9 cellular contexts compared by ENCODE assay signal in genomic region chr2:170771049-170771937, GRCh38. TPM values are rescaled to one million over a fixed set of nuclear protein-coding genes. Genes with fewer than 3 reads are reported as not detected.
DNase-seq lines count a peak whose midpoint lies in the region; ATAC-seq, FAIRE-seq and TF ChIP-seq lines count a peak whose summit lies in the region.
"Had no signal": no experiment of that assay in that cellular context is flagged by ENCODE, and none has a peak within 500 bp of the region (broad histone marks: within the 10 kb centered on the region; RNA-seq: fewer than 3 reads in every experiment).

No MANE protein-coding gene starts in this region.

- peaks cover 60% of the 10 kb centered on the region for H3K27me3 Mint-ChIP-seq in CD4-positive, CD25-positive, alpha-beta regulatory T cell
- peaks cover 1% of the 10 kb centered on the region for H3K27me3 Mint-ChIP-seq in memory B cell

- peak in 2 of 3 donors; percentile 15 to 36 for DNase-seq in CD4-positive, CD25-positive, alpha-beta regulatory T cell
- peak; percentile 48 for DNase-seq in GM19239 (ENCODE audit: insufficient read length, low spot score)
- peak; percentile 75 for DNase-seq in coronary artery (ENCODE audit: low spot score)
- DNase-seq in memory B cell (ENCODE audit: low spot score in 2 of 2) = no peak
- DNase-seq in LoVo (ENCODE audit: low spot score) = no peak

- peaks cover 14% of the 10 kb centered on the region for H3K4me1 ChIP-seq in CD4-positive, CD25-positive, alpha-beta regulatory T cell (ENCODE audit: control insufficient read depth, insufficient read depth, low read length, poor library complexity, severe bottlenecking)
- H3K4me1 ChIP-seq in stomach smooth muscle (ENCODE audit: control insufficient read depth, insufficient read depth, low read length) = peaks cover 6% of the 10 kb centered on the region

- peaks cover 0 to 2% (median 0%) of the 10 kb centered on the region in 7 donors for H3K9me3 Mint-ChIP-seq in CD4-positive, CD25-positive, alpha-beta regulatory T cell
- no peaks in the 10 kb centered on the region for H3K9me3 Mint-ChIP-seq in memory B cell

- no peaks in the 10 kb centered on the region for H3K9me2 ChIP-seq in SU-DHL-6 (replicated peaks; ENCODE audit: insufficient read depth, low read length)

- H3K4me3 ChIP-seq in CD4-positive, CD25-positive, alpha-beta regulatory T cell (ENCODE audit: low read depth, low read length) = no peak overlapping the region
- H3K4me3 ChIP-seq in SU-DHL-6 (ENCODE audit: insufficient read depth, low read length, poor library complexity, severe bottlenecking) (peak overlapping the region; percentile 48), coronary artery (peak overlapping the region; percentile 83), stomach smooth muscle (ENCODE audit: low read length in 2 of 2) (peak overlapping the region; percentile 69 to 80)

- peak overlapping the region; percentile 70 for H2AFZ ChIP-seq in SU-DHL-6 (ENCODE audit: low read depth, low read length, severe bottlenecking)

- H3K79me2 ChIP-seq in SU-DHL-6 (ENCODE audit: insufficient read depth, low read length) = no peaks in the 10 kb centered on the region

- H3K4me1 Mint-ChIP-seq in CD4-positive, CD25-positive, alpha-beta regulatory T cell = peaks cover 0 to 16% (median 10%) of the 10 kb centered on the region in 4 donors
- peaks cover 10% of the 10 kb centered on the region for H3K4me1 Mint-ChIP-seq in memory B cell

- H3F3A ChIP-seq in SU-DHL-6 (ENCODE audit: insufficient read depth) = peaks cover 8% of the 10 kb centered on the region

- no peaks in the 10 kb centered on the region for H3K9me3 ChIP-seq in CD4-positive, CD25-positive, alpha-beta regulatory T cell (ENCODE audit: control insufficient read depth in 2 of 2, low read length in 2 of 2)
- H3K9me3 ChIP-seq in SU-DHL-6 (ENCODE audit: insufficient read depth, low read length) (no peaks in the 10 kb centered on the region), stomach smooth muscle (ENCODE audit: control insufficient read depth in 2 of 2, low read length in 2 of 2) (no peaks in the 10 kb centered on the region)

- peak in 1 of 2 donors; percentile 40 for ATAC-seq in CD4-positive, CD25-positive, alpha-beta regulatory T cell (ENCODE audit: low read depth in 2 of 2)
- ATAC-seq in HG03280 (IDR thresholded peaks at IDR 0.05; ENCODE audit: unreplicated experiment) (peak; percentile 36), memory B cell (ENCODE audit: low read depth) (peak; percentile 19)

- no peak for FAIRE-seq in GM19239 (lab: Jason Lieb, UNC)

- no peak overlapping the region for H3K27ac ChIP-seq in CD4-positive, CD25-positive, alpha-beta regulatory T cell (ENCODE audit: insufficient read depth, low read length, poor library complexity, severe bottlenecking)
- no peak overlapping the region for H3K27ac ChIP-seq in SU-DHL-6 (ENCODE audit: low read depth, low read length)
- H3K27ac ChIP-seq in coronary artery = peak overlapping the region; percentile 72 to 77
- no peak overlapping the region for H3K27ac ChIP-seq in stomach smooth muscle (ENCODE audit: low read length)

- H3K4me2 ChIP-seq in SU-DHL-6 (ENCODE audit: low read depth, low read length, poor library complexity, severe bottlenecking) = peak overlapping the region; percentile 58

- peaks cover 23% of the 10 kb centered on the region for H3K27me3 ChIP-seq in CD4-positive, CD25-positive, alpha-beta regulatory T cell (ENCODE audit: control insufficient read depth, insufficient read depth, low read length)
- H3K27me3 ChIP-seq in SU-DHL-6 (ENCODE audit: low read length) (no peaks in the 10 kb centered on the region), stomach smooth muscle (ENCODE audit: control insufficient read depth in 1 of 2, insufficient read depth in 2 of 2, low read length in 2 of 2) (no peaks in the 10 kb centered on the region)

- no peaks in the 10 kb centered on the region for H3K36me3 Mint-ChIP-seq in CD4-positive, CD25-positive, alpha-beta regulatory T cell
- no peaks in the 10 kb centered on the region for H3K36me3 Mint-ChIP-seq in memory B cell

- H3K9ac ChIP-seq in SU-DHL-6 (ENCODE audit: low read length) = peak overlapping the region; percentile 47; the same call in 1 of the 2 replicates
- peak overlapping the region; percentile 47 to 55 for H3K9ac ChIP-seq in stomach smooth muscle (ENCODE audit: low read length in 2 of 2)

- TF ChIP-seq CTCF in SU-DHL-6 (IDR thresholded peaks at IDR 0.05; ENCODE audit: insufficient read depth, low read length, poor library complexity, severe bottlenecking) = no peak
- TF ChIP-seq CTCF in coronary artery (IDR thresholded peaks at IDR 0.05) = no peak

- no peaks in the 10 kb centered on the region for H4K20me1 ChIP-seq in SU-DHL-6 (ENCODE audit: low read depth, low read length)

- peak overlapping the region; percentile 78 to 92 (median 88) for H3K4me3 Mint-ChIP-seq in CD4-positive, CD25-positive, alpha-beta regulatory T cell
- peak overlapping the region; percentile 88 for H3K4me3 Mint-ChIP-seq in memory B cell

- no peaks in the 10 kb centered on the region for H3K36me3 ChIP-seq in CD4-positive, CD25-positive, alpha-beta regulatory T cell (ENCODE audit: control insufficient read depth, insufficient read depth, low read length)
- no peaks in the 10 kb centered on the region for H3K36me3 ChIP-seq in SU-DHL-6 (ENCODE audit: low read length)
- H3K36me3 ChIP-seq in stomach smooth muscle (ENCODE audit: control insufficient read depth in 2 of 2, insufficient read depth in 2 of 2, low read length in 2 of 2) = no peaks in the 10 kb centered on the region

- no peak overlapping the region for H3K27ac Mint-ChIP-seq in CD4-positive, CD25-positive, alpha-beta regulatory T cell
- H3K27ac Mint-ChIP-seq in memory B cell = peak overlapping the region; percentile 67

RNA-seq across cellular contexts. Expression of gene ERICH2, which starts 1.1 kb away (rescaled TPM):
- not detected for total RNA-seq in CD4-positive, CD25-positive, alpha-beta regulatory T cell
- not detected for polyA plus RNA-seq in CD4-positive, CD25-positive, alpha-beta regulatory T cell
- total RNA-seq: T-helper 1 cell treated with Interleukin-12 subunit alpha and Interleukin-12 subunit beta and Interleukin-4 antibody, amounts not matched to agents 30 ng/mL and 1 ng/mL, for 36 hours had no signal

RNA-seq across cellular contexts. Expression of gene GAD1, which starts 45.4 kb away (rescaled TPM):
- not detected for total RNA-seq in CD4-positive, CD25-positive, alpha-beta regulatory T cell
- not detected for polyA plus RNA-seq in CD4-positive, CD25-positive, alpha-beta regulatory T cell

RNA-seq across cellular contexts. Expression of gene SP5, which starts 56.2 kb away (rescaled TPM):
- total RNA-seq in CD4-positive, CD25-positive, alpha-beta regulatory T cell = not detected
- polyA plus RNA-seq in CD4-positive, CD25-positive, alpha-beta regulatory T cell = not detected

Comparison
In these comparisons a context has a peak if more than half of its experiments do, and no peak if none do; other contexts are left out.
1. DNase-seq: peak in CD4-positive, CD25-positive, alpha-beta regulatory T cell (2 of 3), GM19239 (single experiment) and coronary artery (single experiment); none in memory B cell (0 of 2) and LoVo (single experiment).
2. H3K27ac ChIP-seq: peak in coronary artery (2 of 2); none in CD4-positive, CD25-positive, alpha-beta regulatory T cell (single experiment), SU-DHL-6 (single experiment) and stomach smooth muscle (single experiment).